Comparison of ENCODE assay signal across 22 cellular contexts in genomic region chr14:105908481-105908911, GRCh38.
A peak's percentile ranks its signal among the peaks of the same experiment; 100 is the strongest.
DNase-seq lines count a peak whose midpoint lies in the region; ATAC-seq and TF ChIP-seq lines count a peak whose summit lies in the region.
"Had no signal": no experiment of that assay in that cellular context is flagged by ENCODE, and none has a peak within 500 bp of the region (broad histone marks: within the 10 kb centered on the region; RNA-seq: fewer than 3 reads in every experiment).

No MANE protein-coding gene starts in this region.

- intact Hi-C loops in naive thymus-derived CD4-positive, alpha-beta T cell (cut with micrococcal nuclease) = no loop called here

- H3K9me3 ChIP-seq in HEK293 (ENCODE audit: control insufficient read depth, insufficient read depth, low read depth, low read length) = no peaks in the 10 kb centered on the region
- H3K9me3 ChIP-seq in naive thymus-derived CD4-positive, alpha-beta T cell (ENCODE audit: control insufficient read depth in 2 of 3, low read length in 3 of 3) = no peaks in the 10 kb centered on the region
- H3K9me3 ChIP-seq: pancreas, SJSA1 had no signal

- no peak for TF ChIP-seq CTCF in HEK293 (tag by site-specific recombination; IDR thresholded peaks at IDR 0.05)

- POLR2A ChIA-PET in HEK293 (lab: Yijun Ruan, JAX) = no interaction called here
- POLR2A ChIA-PET in naive thymus-derived CD4-positive, alpha-beta T cell (lab: Charles Lee) = no interaction called here

- H3K36me3 Mint-ChIP-seq in naive thymus-derived CD4-positive, alpha-beta T cell = no peaks in the 10 kb centered on the region
- no peaks in the 10 kb centered on the region for H3K36me3 Mint-ChIP-seq in T-helper 2 cell treated with Interferon-gamma antibody and Interleukin-4, amounts not matched to agents 5 μg/mL and 100 μg/mL, for 36 hours (ENCODE audit: low read depth)
- H3K36me3 Mint-ChIP-seq in effector memory CD8-positive, alpha-beta T cell (ENCODE audit: insufficient read depth) = no peaks in the 10 kb centered on the region
- H3K36me3 Mint-ChIP-seq: activated CD8-positive, alpha-beta memory T cell treated with anti-CD3 and anti-CD28 coated beads, Interleukin-2, amount 10 ng/mL, durations not matched to agents 7 days and 5 days; CD8-positive, alpha-beta memory T cell; type B pancreatic cell had no signal

- H3K4me3 Mint-ChIP-seq in naive thymus-derived CD4-positive, alpha-beta T cell = no peak overlapping the region
- no peak overlapping the region for H3K4me3 Mint-ChIP-seq in T-helper 2 cell treated with Interferon-gamma antibody and Interleukin-4, amounts not matched to agents 5 μg/mL and 100 μg/mL, for 36 hours
- no peak overlapping the region for H3K4me3 Mint-ChIP-seq in effector memory CD8-positive, alpha-beta T cell
- H3K4me3 Mint-ChIP-seq: activated CD8-positive, alpha-beta memory T cell treated with anti-CD3 and anti-CD28 coated beads, Interleukin-2, amount 10 ng/mL, durations not matched to agents 7 days and 5 days; CD8-positive, alpha-beta memory T cell; type B pancreatic cell had no signal

- CTCF ChIA-PET in HEK293 (lab: Yijun Ruan, JAX) = no interaction called here
- CTCF ChIA-PET in naive thymus-derived CD4-positive, alpha-beta T cell (lab: Charles Lee) = no interaction called here

- ATAC-seq in naive thymus-derived CD4-positive, alpha-beta T cell = peak; percentile 52
- ATAC-seq in effector memory CD8-positive, alpha-beta T cell (replicated peaks) = no peak
- ATAC-seq: activated CD8-positive, alpha-beta memory T cell treated with anti-CD3 and anti-CD28 coated beads, Interleukin-2, amount 10 ng/mL, durations not matched to agents 7 days and 5 days; HCT116; pancreas had no signal

- peaks cover 0 to 9% (median 0%) of the 10 kb centered on the region in 11 donors for H3K9me3 Mint-ChIP-seq in naive thymus-derived CD4-positive, alpha-beta T cell
- no peaks in the 10 kb centered on the region for H3K9me3 Mint-ChIP-seq in T-helper 2 cell treated with Interferon-gamma antibody and Interleukin-4, amounts not matched to agents 5 μg/mL and 100 μg/mL, for 36 hours
- H3K9me3 Mint-ChIP-seq in effector memory CD8-positive, alpha-beta T cell = no peaks in the 10 kb centered on the region
- H3K9me3 Mint-ChIP-seq: CD8-positive, alpha-beta memory T cell had no signal

- DNase-seq in GDM1 (lab: John Stamatoyannopoulos, UW) (peak; percentile 91), SIG-M5 (lab: John Stamatoyannopoulos, UW) (no peak), NAMALWA (ENCODE audit: low spot score) (no peak)
- DNase-seq in naive thymus-derived CD4-positive, alpha-beta T cell = no peak
- DNase-seq in T-helper 2 cell treated with Interferon-gamma antibody and Interleukin-4, amounts not matched to agents 5 μg/mL and 100 μg/mL, for 36 hours (ENCODE audit: low spot score) = no peak
- no peak for DNase-seq in effector memory CD8-positive, alpha-beta T cell
- DNase-seq: activated CD8-positive, alpha-beta memory T cell treated with anti-CD3 and anti-CD28 coated beads, Interleukin-2, amount 10 ng/mL, durations not matched to agents 7 days and 5 days; cortex of kidney; hippocampal formation; islet precursor cell; mammary epithelial cell; NCI-H1092; NCI-H2081 treated with DMSO at 0.1 percent for 48 hours; NCI-H510A treated with DMSO at 0.1 percent for 48 hours; stomach had no signal

- H3K4me1 Mint-ChIP-seq in naive thymus-derived CD4-positive, alpha-beta T cell = peaks cover 0 to 2% (median 0%) of the 10 kb centered on the region in 7 donors
- H3K4me1 Mint-ChIP-seq in T-helper 2 cell treated with Interferon-gamma antibody and Interleukin-4, amounts not matched to agents 5 μg/mL and 100 μg/mL, for 36 hours (ENCODE audit: low read depth) = no peaks in the 10 kb centered on the region
- H3K4me1 Mint-ChIP-seq in effector memory CD8-positive, alpha-beta T cell (ENCODE audit: low read depth in 2 of 2) = peaks cover 0 to 2% of the 10 kb centered on the region in 2 donors
- H3K4me1 Mint-ChIP-seq: activated CD8-positive, alpha-beta memory T cell treated with anti-CD3 and anti-CD28 coated beads, Interleukin-2, amount 10 ng/mL, durations not matched to agents 7 days and 5 days had no signal

- no peaks in the 10 kb centered on the region for H3K27me3 ChIP-seq in naive thymus-derived CD4-positive, alpha-beta T cell (ENCODE audit: control insufficient read depth in 2 of 2, insufficient read depth in 2 of 2, low read length in 2 of 2)
- H3K27me3 ChIP-seq: pancreas, SJSA1 had no signal

- H3K27ac Mint-ChIP-seq in naive thymus-derived CD4-positive, alpha-beta T cell = no peak overlapping the region
- no peak overlapping the region for H3K27ac Mint-ChIP-seq in T-helper 2 cell treated with Interferon-gamma antibody and Interleukin-4, amounts not matched to agents 5 μg/mL and 100 μg/mL, for 36 hours
- H3K27ac Mint-ChIP-seq in effector memory CD8-positive, alpha-beta T cell = no peak overlapping the region
- H3K27ac Mint-ChIP-seq: activated CD8-positive, alpha-beta memory T cell treated with anti-CD3 and anti-CD28 coated beads, Interleukin-2, amount 10 ng/mL, durations not matched to agents 7 days and 5 days; type B pancreatic cell had no signal

- no peak overlapping the region for H3K4me3 ChIP-seq in HEK293 (ENCODE audit: low read depth, low read length)
- no peak overlapping the region for H3K4me3 ChIP-seq in naive thymus-derived CD4-positive, alpha-beta T cell (ENCODE audit: low read length)
- H3K4me3 ChIP-seq: pancreas, SJSA1, stomach had no signal

- H3K36me3 ChIP-seq in HEK293 (ENCODE audit: control insufficient read depth in 2 of 2, insufficient read depth in 1 of 2, low read length in 2 of 2) = no peaks in the 10 kb centered on the region
- no peaks in the 10 kb centered on the region for H3K36me3 ChIP-seq in naive thymus-derived CD4-positive, alpha-beta T cell (ENCODE audit: control insufficient read depth in 2 of 3, insufficient read depth in 3 of 3, low read length in 3 of 3)
- H3K36me3 ChIP-seq: pancreas, SJSA1, stomach had no signal

- peak; percentile 64; the same call in 1 of the 2 replicates for TF ChIP-seq POLR2A in Raji (IDR thresholded peaks at IDR 0.05; ENCODE audit: insufficient read depth, low read depth, low read length)

- no peaks in the 10 kb centered on the region for H3K4me1 ChIP-seq in HEK293 (ENCODE audit: control insufficient read depth, insufficient read depth, low read length)
- no peaks in the 10 kb centered on the region for H3K4me1 ChIP-seq in naive thymus-derived CD4-positive, alpha-beta T cell (ENCODE audit: control insufficient read depth in 2 of 2, insufficient read depth in 2 of 2, low read length in 2 of 2)
- H3K4me1 ChIP-seq: pancreas, SJSA1, stomach had no signal

- peaks cover 6 to 45% (median 12%) of the 10 kb centered on the region in 5 donors for H3K27me3 Mint-ChIP-seq in naive thymus-derived CD4-positive, alpha-beta T cell
- peaks cover 10% of the 10 kb centered on the region for H3K27me3 Mint-ChIP-seq in T-helper 2 cell treated with Interferon-gamma antibody and Interleukin-4, amounts not matched to agents 5 μg/mL and 100 μg/mL, for 36 hours (ENCODE audit: low read depth)
- H3K27me3 Mint-ChIP-seq in effector memory CD8-positive, alpha-beta T cell = peaks cover 4 to 40% of the 10 kb centered on the region in 2 donors
- H3K27me3 Mint-ChIP-seq: activated CD8-positive, alpha-beta memory T cell treated with anti-CD3 and anti-CD28 coated beads, Interleukin-2, amount 10 ng/mL, durations not matched to agents 7 days and 5 days; type B pancreatic cell had no signal

- H3K27ac ChIP-seq in HEK293 (ENCODE audit: extremely low read depth, low read depth, low read length) = no peak overlapping the region
- H3K27ac ChIP-seq in naive thymus-derived CD4-positive, alpha-beta T cell (ENCODE audit: low read depth, low read length) = no peak overlapping the region
- H3K27ac ChIP-seq: pancreas, SJSA1, stomach had no signal

TF ChIP-seq in HEK293, 187 proteins besides CTCF, POLR2A, EP300 and RAD21 (continues in another document):
- TF ChIP-seq ZNF777 (tag by site-specific recombination; IDR thresholded peaks at IDR 0.05; ENCODE audit: borderline replicate concordance) (no peak), MEIS1 (CRISPR knock-in tag; IDR thresholded peaks at IDR 0.05; ENCODE audit: borderline replicate concordance) (no peak), ZNF501 (tag by site-specific recombination; IDR thresholded peaks at IDR 0.05) (no peak), ZNF302 (tag by site-specific recombination; IDR thresholded peaks at IDR 0.05; ENCODE audit: low read depth) (no peak), ZNF223 (tag by site-specific recombination; IDR thresholded peaks at IDR 0.05) (no peak), ZNF768 (tag by site-specific recombination; IDR thresholded peaks at IDR 0.05) (no peak), ZNF837 (tag by site-specific recombination; IDR thresholded peaks at IDR 0.05) (no peak), ZNF548 (tag by site-specific recombination; IDR thresholded peaks at IDR 0.05) (no peak), ZFP37 (tag by site-specific recombination; IDR thresholded peaks at IDR 0.05) (no peak), ZNF221 (tag by site-specific recombination; IDR thresholded peaks at IDR 0.05; ENCODE audit: borderline replicate concordance) (no peak), ZNF658 (tag by site-specific recombination; IDR thresholded peaks at IDR 0.05) (no peak), GLIS1 (tag by site-specific recombination; IDR thresholded peaks at IDR 0.05) (0 out of 2 replicates have a peak, but pooled peaks have one; percentile 35), ZNF639 (tag by site-specific recombination; IDR thresholded peaks at IDR 0.05) (no peak), EGR2 (tag by site-specific recombination; IDR thresholded peaks at IDR 0.05; ENCODE audit: low read depth) (peak; percentile 17; the same call in 1 of the 2 replicates), GLI4 (tag by site-specific recombination; IDR thresholded peaks at IDR 0.05) (no peak), ZNF274 (IDR thresholded peaks at IDR 0.05; ENCODE audit: low read length) (no peak), ZNF274 (tag by site-specific recombination; IDR thresholded peaks at IDR 0.05; ENCODE audit: borderline replicate concordance) (no peak)
